28 cellular contexts compared by ENCODE assay signal in the genomic region with DNA sequence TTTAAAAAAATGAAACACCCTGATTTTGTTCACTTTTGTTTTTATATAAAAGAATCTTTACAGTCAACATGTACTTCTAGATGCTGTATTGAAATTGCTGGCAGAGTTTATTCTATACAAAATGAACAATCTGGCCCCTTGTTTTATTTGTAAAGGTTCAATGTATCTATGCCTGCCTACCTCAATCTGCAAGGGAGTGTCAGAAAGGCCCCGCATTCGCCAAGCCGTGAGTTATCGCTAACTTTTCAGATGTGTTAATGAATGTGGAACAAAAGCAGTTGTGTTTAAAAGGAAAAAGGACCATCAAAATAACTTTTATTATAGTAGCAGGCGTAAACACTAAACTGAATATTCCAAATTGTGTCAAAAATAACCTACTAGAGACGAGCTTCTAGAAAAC. TPM values are rescaled to one million over a fixed set of nuclear protein-coding genes. Genes with fewer than 3 reads are reported as not detected.
DNase-seq lines count a peak whose midpoint lies in the region; ATAC-seq, FAIRE-seq and TF ChIP-seq lines count a peak whose summit lies in the region.
"Had no signal": no experiment of that assay in that cellular context is flagged by ENCODE, and none has a peak within 500 bp of the region (broad histone marks: within the 10 kb centered on the region; RNA-seq: fewer than 3 reads in every experiment).

No MANE protein-coding gene starts in this region.

- WGBS in K562 (ENCODE audit: insufficient coverage, low coverage, missing lambda C conversion rate): 97% methylated on average over 6 of the region's 6 CpGs
- WGBS in testis, 2 donors: 74 to 78% methylated on average over 6 of the region's 6 CpGs

- POLR2A ChIA-PET in K562 (lab: Yijun Ruan, JAX): interaction anchor here (0.7 to 2.2 kb wide), 7 partner anchors 8 to 607 kb away, joined by 3 to 7 read pairs (median 4); no protein-coding TSS in a partner anchor

- no peak for TF ChIP-seq CTCF in K562 (IDR thresholded peaks at IDR 0.05 in 2 of 3, conservative IDR thresholded peaks at IDR 0.05 in 1 of 3; ENCODE audit: insufficient read depth in 2 of 3, low read depth in 1 of 3, low read length in 3 of 3)
- no peak for TF ChIP-seq CTCF in testis (IDR thresholded peaks at IDR 0.05)

- H3K27ac ChIP-seq in K562 (ENCODE audit: extremely low read depth, low read depth, low read length): no peak overlapping the region
- peak overlapping the region; percentile 17 to 26 for H3K27ac ChIP-seq in testis
- H3K27ac ChIP-seq: A549, SJCRH30 had no signal

- peaks cover 91% of the 10 kb centered on the region for H3K79me2 ChIP-seq in K562 (ENCODE audit: control insufficient read depth, insufficient read depth, low read length)

- no peak overlapping the region for H3K4me3 Mint-ChIP-seq in activated naive CD8-positive, alpha-beta T cell
- H3K4me3 Mint-ChIP-seq in activated naive CD8-positive, alpha-beta T cell treated with anti-CD3 and anti-CD28 coated beads for 36 hours: no peak overlapping the region
- H3K4me3 Mint-ChIP-seq: CD4-positive, alpha-beta memory T cell; HFFc6 had no signal

- H3K27me3 ChIP-seq in HAP-1 (ENCODE audit: low read depth) (no peaks in the 10 kb centered on the region), K562 (ENCODE audit: control insufficient read depth in 2 of 2, insufficient read depth in 2 of 2, low read length in 2 of 2) (no peaks in the 10 kb centered on the region), testis (no peaks in the 10 kb centered on the region)
- H3K27me3 ChIP-seq: SJCRH30 had no signal

- no peaks in the 10 kb centered on the region for H3K9me3 ChIP-seq in HAP-1
- no peaks in the 10 kb centered on the region for H3K9me3 ChIP-seq in K562 (replicated peaks; ENCODE audit: control insufficient read depth, insufficient read depth, low read depth, low read length)
- no peaks in the 10 kb centered on the region for H3K9me3 ChIP-seq in testis
- H3K9me3 ChIP-seq: A549, Caco-2, SJCRH30 had no signal

- peaks cover 54% of the 10 kb centered on the region for H3K4me1 ChIP-seq in HAP-1
- H3K4me1 ChIP-seq in K562 (replicated peaks in 1 of 2; ENCODE audit: control insufficient read depth in 2 of 2, insufficient read depth in 2 of 2, low read length in 2 of 2): peaks cover 0 to 14% of the 10 kb centered on the region in 2 experiments; a peak in 2 of 5 replicates
- H3K4me1 ChIP-seq in testis: peaks cover 29% of the 10 kb centered on the region
- H3K4me1 ChIP-seq: Caco-2, SJCRH30 had no signal

- no peak overlapping the region for H3K4me2 ChIP-seq in K562 (ENCODE audit: insufficient read depth, low read length)
- H3K4me2 ChIP-seq: A549 had no signal

- TF ChIP-seq POLR2A in K562 (conservative IDR thresholded peaks at IDR 0.05) (no peak), testis (IDR thresholded peaks at IDR 0.05) (no peak)

- no peak for FAIRE-seq in K562 (lab: Jason Lieb, UNC)
- FAIRE-seq: A549, HepG2 had no signal

- H3K4me3 ChIP-seq in HAP-1: no peak overlapping the region
- H3K4me3 ChIP-seq in K562: no peak overlapping the region
- H3K4me3 ChIP-seq in testis: no peak overlapping the region
- H3K4me3 ChIP-seq: A549, SJCRH30 had no signal

- H3K27ac Mint-ChIP-seq in activated naive CD8-positive, alpha-beta T cell: peak overlapping the region; percentile 68
- no peak overlapping the region for H3K27ac Mint-ChIP-seq in activated naive CD8-positive, alpha-beta T cell treated with anti-CD3 and anti-CD28 coated beads for 36 hours
- H3K27ac Mint-ChIP-seq: HFFc6 had no signal

- TF ChIP-seq EP300 in K562 (IDR thresholded peaks at IDR 0.05; ENCODE audit: low read length): no peak

- CTCF ChIA-PET in K562 (lab: Yijun Ruan, JAX; ENCODE audit: low intra/inter-chr PET ratio): no interaction called here

- peaks cover 10% of the 10 kb centered on the region for H3K36me3 Mint-ChIP-seq in activated naive CD8-positive, alpha-beta T cell
- peaks cover 30% of the 10 kb centered on the region for H3K36me3 Mint-ChIP-seq in activated naive CD8-positive, alpha-beta T cell treated with anti-CD3 and anti-CD28 coated beads for 36 hours

- DNase-seq in activated naive CD8-positive, alpha-beta T cell treated with anti-CD3 and anti-CD28 coated beads for 36 hours: no peak
- DNase-seq in HAP-1 (ENCODE audit: low spot score in 2 of 2) (peak; percentile 61 to 63), K562 (ENCODE audit: extremely low read depth in 1 of 4, low spot score in 3 of 4) (no peak), testis (no peak)
- no peak for DNase-seq in activated CD4-positive, alpha-beta T cell treated with anti-CD3 and anti-CD28 coated beads, Interleukin-2, amount 50 U/mL, for 48 hours
- DNase-seq: AML-193; C1 segment of cervical spinal cord; Caco-2; CD4-positive, alpha-beta memory T cell; H7; HFFc6; KBM-7; MV-4-11; NCI-H1105; NCI-H146; NCI-H1930; NCI-H446; NCI-H524 treated with DMSO at 0.1 percent for 48 hours; NCI-H774; NK-92 treated with Interleukin-12 subunit alpha and Interleukin-12 subunit beta, amount 100 ng/mL, for 24 hours; PC-3; SJCRH30 had no signal

- intact Hi-C loops in K562 (cut with micrococcal nuclease): no loop called here
- intact Hi-C loops in testis (cut with DNase I; ENCODE audit: low total_unique reads): no loop called here

- in situ Hi-C loops in HAP-1 (cut with MboI; ENCODE audit: low sequenced_read_pairs) (no loop called here), K562 (cut with MboI) (loop anchor here (25.0 kb wide), 1 partner anchor 1412 kb away; no protein-coding TSS in a partner anchor)

- peaks cover 11% of the 10 kb centered on the region for H4K20me1 ChIP-seq in K562 (replicated peaks; ENCODE audit: control insufficient read depth, insufficient read depth, low read length)

- H3K9ac ChIP-seq in K562 (ENCODE audit: insufficient read depth in 1 of 2, low read depth in 2 of 2, low read length in 2 of 2): no peak overlapping the region

- BruUV-seq in K562 (replicated peaks; lab: Mats Ljungman, UMichigan): no TSS peak

- peaks cover 4% of the 10 kb centered on the region for H3K9me1 ChIP-seq in K562 (ENCODE audit: control insufficient read depth, insufficient read depth, low read length)

- H3K36me3 ChIP-seq in HAP-1 (replicated peaks) (peaks cover 44% of the 10 kb centered on the region), K562 (ENCODE audit: control insufficient read depth, insufficient read depth, low read length) (peaks cover 89% of the 10 kb centered on the region), testis (ENCODE audit: low read depth, missing control alignments) (no peaks in the 10 kb centered on the region)

- no peak for TF ChIP-seq RAD21 in K562 (CRISPR knock-in tag; conservative IDR thresholded peaks at IDR 0.05 in 1 of 2, IDR thresholded peaks at IDR 0.05 in 1 of 2)

- no peaks in the 10 kb centered on the region for H3K9me3 Mint-ChIP-seq in activated naive CD8-positive, alpha-beta T cell (ENCODE audit: low read depth)
- no peaks in the 10 kb centered on the region for H3K9me3 Mint-ChIP-seq in activated naive CD8-positive, alpha-beta T cell treated with anti-CD3 and anti-CD28 coated beads for 36 hours
- H3K9me3 Mint-ChIP-seq: CD4-positive, alpha-beta memory T cell; HFFc6 had no signal

- H2AFZ ChIP-seq in K562 (ENCODE audit: low read depth, low read length): no peak overlapping the region

- H3K4me1 Mint-ChIP-seq in activated naive CD8-positive, alpha-beta T cell (ENCODE audit: low read depth): peaks cover 57% of the 10 kb centered on the region
- H3K4me1 Mint-ChIP-seq in activated naive CD8-positive, alpha-beta T cell treated with anti-CD3 and anti-CD28 coated beads for 36 hours: peaks cover 40% of the 10 kb centered on the region

- ATAC-seq in K562 (no peak), HG02642 (IDR thresholded peaks at IDR 0.05; ENCODE audit: poor library complexity, unreplicated experiment) (no peak)
- ATAC-seq: A549, HepG2, PC-3, Right ventricle myocardium inferior, SK-N-SH treated with all-trans-retinoic acid at 6 μM for 48 hours had no signal

- H3K27me3 Mint-ChIP-seq in activated naive CD8-positive, alpha-beta T cell: no peaks in the 10 kb centered on the region
- H3K27me3 Mint-ChIP-seq in activated naive CD8-positive, alpha-beta T cell treated with anti-CD3 and anti-CD28 coated beads for 36 hours: no peaks in the 10 kb centered on the region
- H3K27me3 Mint-ChIP-seq: CD4-positive, alpha-beta memory T cell had no signal

RNA-seq across cellular contexts. Expression of gene LUC7L2, which starts 14.6 kb away (rescaled TPM):
- total RNA-seq in activated naive CD8-positive, alpha-beta T cell treated with anti-CD3 and anti-CD28 coated beads for 36 hours: 100 to 1,000 TPM; 150 to 156 TPM
- 93.5 and 286 TPM in 2 replicates for total RNA-seq in K562 (2011; cell fraction: chromatin; rRNA removed; ENCODE audit: low replicate concordance)
- 133 and 154 TPM in 2 replicates for total RNA-seq in K562 (2011; cell fraction: nucleolus; rRNA removed)
- total RNA-seq in K562 (2011; cell fraction: nucleoplasm; rRNA removed): 161 and 217 TPM in 2 replicates
- total RNA-seq in K562 (2014; rRNA removed) (110 and 119 TPM in 2 replicates), K562 (2014; rRNA removed; fragmentation: Illumina TruSeq; extraction: Trizol) (144 and 164 TPM in 2 replicates), K562 (2015; rRNA removed; fragmentation: Illumina TruSeq; extraction: Trizol) (141 and 144 TPM in 2 replicates), K562 (2021) (198 and 207 TPM in 2 replicates), testis (100 to 1,000 TPM; 109 to 136 TPM)
- polyA plus RNA-seq in K562 (2011; rRNA removed) (95.0 and 115 TPM in 2 replicates), K562 (2014; fragmentation: Illumina TruSeq; extraction: Trizol) (137 and 168 TPM in 2 replicates), K562 (2014; fragmentation: Nextera tagmentation; extraction: Ambion mirVana) (10 to 100 TPM; 56.1 to 66.5 TPM), K562 (2014; rRNA removed) (117 and 144 TPM in 2 replicates), testis (ENCODE audit: insufficient read depth, low read depth, low replicate concordance) (73.2 TPM)
- 61.1 and 102 TPM in 2 replicates for polyA plus RNA-seq in K562 (2011; cell fraction: cytosol; rRNA removed)
- polyA plus RNA-seq in K562 (2011; cell fraction: nucleus; rRNA removed): 137 and 144 TPM in 2 replicates
- polyA plus RNA-seq in K562 (2012): 102 and 214 TPM in 2 replicates
- polyA minus RNA-seq in K562 (2011; rRNA and poly(A)+ RNA removed): 121 and 164 TPM in 2 replicates
- polyA minus RNA-seq in K562 (2011; cell fraction: cytosol; rRNA and poly(A)+ RNA removed): 55.3 and 77.4 TPM in 2 replicates
- polyA minus RNA-seq in K562 (2011; cell fraction: nucleus; rRNA and poly(A)+ RNA removed): 193 and 262 TPM in 2 replicates

RNA-seq across cellular contexts. Expression of gene FMC1, which starts 33.1 kb away (rescaled TPM):
- total RNA-seq in activated naive CD8-positive, alpha-beta T cell treated with anti-CD3 and anti-CD28 coated beads for 36 hours: 1 to 10 TPM; 6.3 to 7.7 TPM
- total RNA-seq in K562 (2011; cell fraction: chromatin; rRNA removed; ENCODE audit: low replicate concordance): 10.0 and 12.5 TPM in 2 replicates
- 17.1 and 19.0 TPM in 2 replicates for total RNA-seq in K562 (2011; cell fraction: nucleolus; rRNA removed)
- total RNA-seq in K562 (2011; cell fraction: nucleoplasm; rRNA removed): 19.2 and 21.5 TPM in 2 replicates
- total RNA-seq in K562 (2014; rRNA removed) (25.8 and 28.6 TPM in 2 replicates), K562 (2014; rRNA removed; fragmentation: Illumina TruSeq; extraction: Trizol) (16.8 and 26.1 TPM in 2 replicates), K562 (2015; rRNA removed; fragmentation: Illumina TruSeq; extraction: Trizol) (12.1 and 14.0 TPM in 2 replicates), K562 (2021) (29.0 TPM in 2 replicates), testis (10 to 100 TPM; 46.1 to 60.0 TPM)
- polyA plus RNA-seq in K562 (2011; rRNA removed) (30.6 and 49.5 TPM in 2 replicates), K562 (2014; fragmentation: Illumina TruSeq; extraction: Trizol) (14.1 and 25.3 TPM in 2 replicates), K562 (2014; fragmentation: Nextera tagmentation; extraction: Ambion mirVana) (100 to 1,000 TPM; 112 to 116 TPM), K562 (2014; rRNA removed) (35.3 and 37.8 TPM in 2 replicates), testis (ENCODE audit: insufficient read depth, low read depth, low replicate concordance) (234 TPM)
- polyA plus RNA-seq in K562 (2011; cell fraction: cytosol; rRNA removed): 37.2 and 46.5 TPM in 2 replicates
- 32.2 and 54.0 TPM in 2 replicates for polyA plus RNA-seq in K562 (2011; cell fraction: nucleus; rRNA removed)
- polyA plus RNA-seq in K562 (2012): 42.5 and 51.0 TPM in 2 replicates
- 7.4 and 8.4 TPM in 2 replicates for polyA minus RNA-seq in K562 (2011; rRNA and poly(A)+ RNA removed)
- 5.2 and 8.2 TPM in 2 replicates for polyA minus RNA-seq in K562 (2011; cell fraction: cytosol; rRNA and poly(A)+ RNA removed)
- 4.3 and 8.8 TPM in 2 replicates for polyA minus RNA-seq in K562 (2011; cell fraction: nucleus; rRNA and poly(A)+ RNA removed)

Comparison
In these comparisons a context has a peak if more than half of its experiments do, and no peak if none do; other contexts are left out.
1. DNase-seq: peak in HAP-1 (2 of 2); none in activated naive CD8-positive, alpha-beta T cell treated with anti-CD3 and anti-CD28 coated beads for 36 hours (single experiment), K562 (0 of 4), testis (single experiment) and activated CD4-positive, alpha-beta T cell treated with anti-CD3 and anti-CD28 coated beads, Interleukin-2, amount 50 U/mL, for 48 hours (0 of 2).